In genomic region chr5:68182534-68182933, GRCh38 we compare ENCODE assay signal across 15 cellular contexts.
"Had no signal": no experiment of that assay in that cellular context is flagged by ENCODE, and none has a peak within 500 bp of the region (broad histone marks: within the 10 kb centered on the region; RNA-seq: fewer than 3 reads in every experiment).

No MANE protein-coding gene starts in this region.

- H3K36me3 ChIP-seq: heart left ventricle, neural progenitor cell, ovary, sigmoid colon, stomach, thoracic aorta had no signal

- DNase-seq: activated naive CD4-positive, alpha-beta T cell treated with Interleukin-2 at 50 U/mL for 16 hours; anterior cingulate cortex; effector memory CD4-positive, alpha-beta T cell; foreskin keratinocyte; heart left ventricle; naive B cell; ovary; sigmoid colon; stimulated activated CD4-positive, alpha-beta T cell treated with anti-CD3 and anti-CD28 coated beads, Interleukin-1b, Interleukin-23, amount 100 ng/mL, for 48 hours; stomach had no signal

- H3K27me3 ChIP-seq: foreskin keratinocyte, heart left ventricle, neural progenitor cell, ovary, sigmoid colon, stomach had no signal

- H3K4me1 ChIP-seq: foreskin keratinocyte, neural progenitor cell had no signal

- ATAC-seq: activated CD4-positive, CD25-positive, alpha-beta regulatory T cell treated with anti-CD3 and anti-CD28 coated beads, Interleukin-2, amount 50 U/mL, for 24 hours; activated T-helper 17 cell treated with anti-CD3 and anti-CD28 coated beads, Interleukin-2, amount 50 U/mL, for 72 hours; foreskin keratinocyte; heart left ventricle had no signal

- H3K4me2 ChIP-seq: neural progenitor cell had no signal

- H3K9ac ChIP-seq: neural progenitor cell had no signal

- H2AFZ ChIP-seq: neural progenitor cell had no signal

- H3K4me3 ChIP-seq: heart left ventricle, lung, neural progenitor cell, ovary, sigmoid colon, stomach, thoracic aorta had no signal

- H3K27ac ChIP-seq: foreskin keratinocyte, heart left ventricle, neural progenitor cell, ovary, sigmoid colon, stomach, thoracic aorta had no signal

- H3K9me3 ChIP-seq: heart left ventricle, ovary, sigmoid colon, stomach, thoracic aorta had no signal
